ENCODE assay signal across 8 cellular contexts in the genomic region with DNA sequence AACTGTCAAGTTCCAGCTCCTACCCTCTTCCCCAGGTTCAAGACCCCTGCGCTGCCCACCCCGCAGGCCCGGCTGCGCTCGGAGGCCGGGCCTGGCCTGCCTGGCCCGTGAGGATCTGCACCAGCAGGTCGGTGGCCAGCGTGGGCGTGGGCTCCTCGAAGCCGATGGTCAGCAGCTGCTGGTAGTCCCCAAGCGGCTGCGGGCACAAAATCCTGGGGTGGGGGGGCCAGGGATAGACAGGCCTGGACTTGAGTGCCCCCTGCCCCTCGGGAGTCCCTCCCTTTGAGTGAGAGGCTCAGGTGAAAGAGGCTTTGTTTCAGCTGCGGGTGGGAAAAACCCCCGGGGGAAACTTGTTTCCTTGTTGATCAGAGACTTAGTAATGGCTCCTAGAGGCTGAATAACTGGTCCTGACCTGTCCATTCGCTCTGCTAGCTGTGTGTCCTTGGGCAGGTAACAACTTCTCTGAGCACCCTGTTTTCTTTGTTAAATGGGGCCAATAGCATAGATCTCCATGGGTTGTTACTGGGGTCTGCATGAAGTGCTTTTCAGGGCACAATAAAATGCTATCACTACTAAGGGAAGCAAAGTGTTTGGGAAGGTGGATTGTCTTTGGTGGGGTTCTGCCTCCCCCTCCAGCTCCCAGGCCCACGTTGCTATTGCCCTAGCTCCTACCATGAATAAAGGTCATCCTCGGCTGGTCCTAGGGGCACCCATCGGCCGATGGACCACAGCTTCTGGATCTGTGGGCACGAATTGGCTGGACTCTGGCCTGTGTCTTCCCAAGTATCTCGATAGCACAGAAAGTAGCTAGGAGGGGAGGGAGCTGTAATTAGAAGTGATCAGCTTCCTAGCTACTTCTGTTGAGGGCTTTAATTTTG. TPM values are rescaled to one million over a fixed set of nuclear protein-coding genes. Genes with fewer than 3 reads are reported as not detected.
DNase-seq lines count a peak whose midpoint lies in the region; ATAC-seq and TF ChIP-seq lines count a peak whose summit lies in the region.

No MANE protein-coding gene starts in this region.

- peak; percentile 54 for DNase-seq in activated CD8-positive, alpha-beta memory T cell treated with anti-CD3 and anti-CD28 coated beads, Interleukin-2, amount 10 ng/mL, durations not matched to agents 7 days and 5 days
- DNase-seq in heart left ventricle: peak in 3 of 5 donors; percentile 55 to 76 (median 56)
- DNase-seq in sciatic nerve (ENCODE audit: low spot score): peak; percentile 81
- DNase-seq in kidney glomerular epithelial cell (lab: John Stamatoyannopoulos, UW): no peak
- DNase-seq in NCI-H2029 treated with DMSO at 0.1 percent for 48 hours (lab: John Stamatoyannopoulos, UW): no peak

- H3K4me3 ChIP-seq in heart left ventricle: peak overlapping the region; percentile 27 to 95 (median 72)

- peaks cover 0 to 5% (median 0%) of the 10 kb centered on the region in 9 donors for H3K36me3 ChIP-seq in heart left ventricle

- ATAC-seq in GM19023 (IDR thresholded peaks at IDR 0.05; ENCODE audit: unreplicated experiment): peak; percentile 22
- ATAC-seq in HG03135 (IDR thresholded peaks at IDR 0.05; ENCODE audit: unreplicated experiment): peak; percentile 10
- no peak for ATAC-seq in activated CD8-positive, alpha-beta memory T cell treated with anti-CD3 and anti-CD28 coated beads, Interleukin-2, amount 10 ng/mL, durations not matched to agents 7 days and 5 days
- peak in 1 of 4 donors; percentile 40 for ATAC-seq in heart left ventricle
- no peak for ATAC-seq in sciatic nerve
- no peak for ATAC-seq in GM21367 (IDR thresholded peaks at IDR 0.05; ENCODE audit: unreplicated experiment)

- peaks cover 4 to 31% (median 17%) of the 10 kb centered on the region in 12 donors for H3K4me1 ChIP-seq in heart left ventricle

- H3K4me3 Mint-ChIP-seq in activated CD8-positive, alpha-beta memory T cell treated with anti-CD3 and anti-CD28 coated beads, Interleukin-2, amount 10 ng/mL, durations not matched to agents 7 days and 5 days: peak overlapping the region; percentile 92

- 16 to 22% (median 20%) methylated on average over 23 to 24 of the region's 24 CpGs for WGBS in heart left ventricle, 4 donors

- H3K27ac ChIP-seq in heart left ventricle: peak overlapping the region; percentile 81 to 97 (median 92)

- H3K27ac Mint-ChIP-seq in activated CD8-positive, alpha-beta memory T cell treated with anti-CD3 and anti-CD28 coated beads, Interleukin-2, amount 10 ng/mL, durations not matched to agents 7 days and 5 days: peak overlapping the region; percentile 92

- TF ChIP-seq POLR2A in heart left ventricle (IDR thresholded peaks at IDR 0.05): no peak

- intact Hi-C loops in heart left ventricle (cut with DNase I) (loop anchor here in 3 of 10 donors (5.0 to 10.0 kb wide), 2 partner anchors 35 to 307 kb away; partner anchors contain the start of genes PRKACA (in 3 of the 3) and C19orf53 (in 1 of the 3)), sciatic nerve (cut with DNase I) (loop anchor here (10.0 kb wide), 1 partner anchor 53 kb away; the partner anchor contains the start of gene ASF1B)

- H3K27me3 ChIP-seq in heart left ventricle: no peaks in the 10 kb centered on the region

- no peaks in the 10 kb centered on the region for H3K27me3 Mint-ChIP-seq in activated CD8-positive, alpha-beta memory T cell treated with anti-CD3 and anti-CD28 coated beads, Interleukin-2, amount 10 ng/mL, durations not matched to agents 7 days and 5 days

- peaks cover 16% of the 10 kb centered on the region for H3K4me1 Mint-ChIP-seq in activated CD8-positive, alpha-beta memory T cell treated with anti-CD3 and anti-CD28 coated beads, Interleukin-2, amount 10 ng/mL, durations not matched to agents 7 days and 5 days

- no peak for TF ChIP-seq CTCF in heart left ventricle (IDR thresholded peaks at IDR 0.05)

- no peaks in the 10 kb centered on the region for H3K36me3 Mint-ChIP-seq in activated CD8-positive, alpha-beta memory T cell treated with anti-CD3 and anti-CD28 coated beads, Interleukin-2, amount 10 ng/mL, durations not matched to agents 7 days and 5 days

- no peaks in the 10 kb centered on the region for H3K9me3 Mint-ChIP-seq in activated CD8-positive, alpha-beta memory T cell treated with anti-CD3 and anti-CD28 coated beads, Interleukin-2, amount 10 ng/mL, durations not matched to agents 7 days and 5 days (ENCODE audit: low read depth)

- CTCF ChIA-PET in activated CD8-positive, alpha-beta memory T cell treated with anti-CD3 and anti-CD28 coated beads, Interleukin-2, amount 10 ng/mL, durations not matched to agents 7 days and 5 days (lab: Charles Lee): interaction anchor here (0.7 to 7.4 kb wide), 15 partner anchors 9 to 398 kb away, joined by 3 to 38 read pairs (median 6); partner anchors contain the start of genes ASF1B and MISP3

- no peaks in the 10 kb centered on the region for H3K9me3 ChIP-seq in heart left ventricle

RNA-seq across cellular contexts. Expression of gene C19orf67, which starts 3.5 kb away (rescaled TPM):
- total RNA-seq in activated CD8-positive, alpha-beta memory T cell treated with anti-CD3 and anti-CD28 coated beads, Interleukin-2, amount 10 ng/mL, durations not matched to agents 7 days and 5 days: not detected
- total RNA-seq in heart left ventricle: not detected
- polyA plus RNA-seq in heart left ventricle: not detected
- not detected for total RNA-seq in sciatic nerve

RNA-seq across cellular contexts. Expression of gene SAMD1, which starts 8.5 kb away (rescaled TPM):
- 10 to 100 TPM; 60.4 to 81.9 TPM for total RNA-seq in activated CD8-positive, alpha-beta memory T cell treated with anti-CD3 and anti-CD28 coated beads, Interleukin-2, amount 10 ng/mL, durations not matched to agents 7 days and 5 days
- total RNA-seq in heart left ventricle: 10 to 100 TPM; 30.5 to 55.5 (median 38.3) TPM
- 10 to 100 TPM; 26.7 to 62.6 TPM for polyA plus RNA-seq in heart left ventricle
- total RNA-seq in sciatic nerve: 22.2 TPM

RNA-seq across cellular contexts. Expression of gene MISP3, which starts 9.4 kb away (rescaled TPM):
- 1 to 10 TPM; 1.4 to 2.4 TPM for total RNA-seq in activated CD8-positive, alpha-beta memory T cell treated with anti-CD3 and anti-CD28 coated beads, Interleukin-2, amount 10 ng/mL, durations not matched to agents 7 days and 5 days
- total RNA-seq in heart left ventricle (10 to 100 TPM in 1 of 9 donors, 1 to 10 TPM in 8; 3.5 to 28.7 (median 5.7) TPM), sciatic nerve (5.6 TPM)
- polyA plus RNA-seq in heart left ventricle: 10 to 100 TPM in 1 of 2 donors, 1 to 10 TPM in 1; 5.7 to 10.0 TPM

RNA-seq across cellular contexts. Expression of gene PALM3, which starts 20.2 kb away (rescaled TPM):
- not detected for total RNA-seq in activated CD8-positive, alpha-beta memory T cell treated with anti-CD3 and anti-CD28 coated beads, Interleukin-2, amount 10 ng/mL, durations not matched to agents 7 days and 5 days
- total RNA-seq in heart left ventricle (under 1 TPM in 3 of 9 donors, not detected in 6; 0.14 to 0.60 (median 0.32) TPM), sciatic nerve (4.5 TPM)
- polyA plus RNA-seq in heart left ventricle: under 1 TPM; 0.06 to 0.30 TPM

RNA-seq across cellular contexts. Expression of gene PRKACA, which starts 35.5 kb away (rescaled TPM):
- total RNA-seq in activated CD8-positive, alpha-beta memory T cell treated with anti-CD3 and anti-CD28 coated beads, Interleukin-2, amount 10 ng/mL, durations not matched to agents 7 days and 5 days: 10 to 100 TPM; 42.3 to 65.4 TPM
- total RNA-seq in heart left ventricle: 100 to 1,000 TPM; 216 to 554 (median 459) TPM
- 100 to 1,000 TPM; 234 to 327 TPM for polyA plus RNA-seq in heart left ventricle
- 78.0 TPM for total RNA-seq in sciatic nerve

Comparison
In these comparisons a context has a peak if more than half of its experiments do, and no peak if none do; other contexts are left out.
1. ATAC-seq: peak in GM19023 (single experiment) and HG03135 (single experiment); none in activated CD8-positive, alpha-beta memory T cell treated with anti-CD3 and anti-CD28 coated beads, Interleukin-2, amount 10 ng/mL, durations not matched to agents 7 days and 5 days (single experiment), sciatic nerve (single experiment) and GM21367 (single experiment).
2. DNase-seq: peak in activated CD8-positive, alpha-beta memory T cell treated with anti-CD3 and anti-CD28 coated beads, Interleukin-2, amount 10 ng/mL, durations not matched to agents 7 days and 5 days (single experiment), heart left ventricle (3 of 5) and sciatic nerve (single experiment); none in kidney glomerular epithelial cell (single experiment) and NCI-H2029 treated with DMSO at 0.1 percent for 48 hours (single experiment).